In genomic region chr2:200509608-200510433, GRCh38 we compare ENCODE assay signal across 8 cellular contexts. TPM values are rescaled to one million over a fixed set of nuclear protein-coding genes. Genes with fewer than 3 reads are reported as not detected.
DNase-seq lines count a peak whose midpoint lies in the region; ATAC-seq and TF ChIP-seq lines count a peak whose summit lies in the region.

TSS of gene KCTD18 (minus strand) at chr2:200510068. CDS start at chr2:200507016, 3,052 bp downstream.

- H3F3A ChIP-seq in DOHH2 (ENCODE audit: control insufficient read depth, insufficient read depth) = no peaks in the 10 kb centered on the region

- H3K4me2 ChIP-seq in DOHH2 (ENCODE audit: low read length) = peak within 1 kb of the TSS; percentile 96
- peak within 1 kb of the TSS; percentile 91 for H3K4me2 ChIP-seq in KMS-11

- peak within 1 kb of the TSS; percentile 90 for H3K27ac Mint-ChIP-seq in activated T-helper 1 cell treated with anti-CD3 and anti-CD28 coated beads, Interleukin-12 subunit alpha, Interleukin-12 subunit beta, Interleukin-2, Interleukin-4 antibody, amounts not matched to agents 30 ng/mL and 10 ng/mL and 1 ng/mL, durations not matched to agents 14 hours and 24 hours and 36 hours
- peak within 1 kb of the TSS; percentile 18 to 93 (median 88) for H3K27ac Mint-ChIP-seq in naive B cell
- peak within 1 kb of the TSS; percentile 85 for H3K27ac Mint-ChIP-seq in stimulated activated memory B cell treated with anti-CD40 and anti-IgM and Interleukin-4, amounts not matched to agents 10 μg/mL and 1 μg/mL and 100 μg/mL, for 72 hours

- TF ChIP-seq CTCF in DOHH2 (IDR thresholded peaks at IDR 0.05; ENCODE audit: low read depth, low read length, poor library complexity, severe bottlenecking) (peak; percentile 77), KMS-11 (conservative IDR thresholded peaks at IDR 0.05; ENCODE audit: low read depth, low read length) (peak; percentile 51; the same call in 1 of the 2 replicates)

- H3K36me3 ChIP-seq in DOHH2 (ENCODE audit: control insufficient read depth, low read length) = peaks cover 17% of the 10 kb centered on the region
- no peaks in the 10 kb centered on the region for H3K36me3 ChIP-seq in KMS-11 (ENCODE audit: insufficient read depth)

- no peaks in the 10 kb centered on the region for H3K27me3 Mint-ChIP-seq in activated T-helper 1 cell treated with anti-CD3 and anti-CD28 coated beads, Interleukin-12 subunit alpha, Interleukin-12 subunit beta, Interleukin-2, Interleukin-4 antibody, amounts not matched to agents 30 ng/mL and 10 ng/mL and 1 ng/mL, durations not matched to agents 14 hours and 24 hours and 36 hours (ENCODE audit: insufficient read depth)
- H3K27me3 Mint-ChIP-seq in naive B cell = peaks cover 0 to 4% (median 0%) of the 10 kb centered on the region in 3 donors
- no peaks in the 10 kb centered on the region for H3K27me3 Mint-ChIP-seq in stimulated activated memory B cell treated with anti-CD40 and anti-IgM and Interleukin-4, amounts not matched to agents 10 μg/mL and 1 μg/mL and 100 μg/mL, for 72 hours

- H3K9me2 ChIP-seq in DOHH2 (replicated peaks; ENCODE audit: control insufficient read depth, low read length) = no peaks in the 10 kb centered on the region

- H3K9me3 ChIP-seq in DOHH2 (ENCODE audit: control insufficient read depth, insufficient read depth, low read length) = no peaks in the 10 kb centered on the region

- peaks cover 16% of the 10 kb centered on the region for H3K79me2 ChIP-seq in DOHH2 (ENCODE audit: control insufficient read depth, low read length)
- H3K79me2 ChIP-seq in KMS-11 (ENCODE audit: insufficient read depth, low read depth) = no peaks in the 10 kb centered on the region; the same call in 1 of the 2 replicates

- DNase-seq in RPMI7951 (ENCODE audit: low read depth) (peak; percentile 88), fibroblast of gingiva (ENCODE audit: low read depth) (peak; percentile 86), naive B cell (peak; percentile 91)
- peak; percentile 90 for DNase-seq in activated T-helper 1 cell treated with anti-CD3 and anti-CD28 coated beads, Interleukin-12 subunit alpha, Interleukin-12 subunit beta, Interleukin-2, Interleukin-4 antibody, amounts not matched to agents 30 ng/mL and 10 ng/mL and 1 ng/mL, durations not matched to agents 14 hours and 24 hours and 36 hours (ENCODE audit: low spot score)

- peak within 1 kb of the TSS; percentile 96 for H3K4me3 Mint-ChIP-seq in activated T-helper 1 cell treated with anti-CD3 and anti-CD28 coated beads, Interleukin-12 subunit alpha, Interleukin-12 subunit beta, Interleukin-2, Interleukin-4 antibody, amounts not matched to agents 30 ng/mL and 10 ng/mL and 1 ng/mL, durations not matched to agents 14 hours and 24 hours and 36 hours
- H3K4me3 Mint-ChIP-seq in naive B cell = peak within 1 kb of the TSS in 7 of 8 donors; percentile 78 to 96 (median 94)
- peak within 1 kb of the TSS; percentile 89 for H3K4me3 Mint-ChIP-seq in stimulated activated memory B cell treated with anti-CD40 and anti-IgM and Interleukin-4, amounts not matched to agents 10 μg/mL and 1 μg/mL and 100 μg/mL, for 72 hours

- H2AFZ ChIP-seq in KMS-11 (ENCODE audit: low read depth) = peak within 1 kb of the TSS; percentile 94

- H3K27ac ChIP-seq in DOHH2 (ENCODE audit: low read depth, low read length) (peak within 1 kb of the TSS; percentile 24), KMS-11 (no peak within 1 kb of the TSS)

- peak within 1 kb of the TSS; percentile 86 for H3K4me3 ChIP-seq in DOHH2 (ENCODE audit: low read length)
- H3K4me3 ChIP-seq in KMS-11 (IDR thresholded peaks at IDR 0.05; ENCODE audit: insufficient read depth, low read depth, low read length) = peak within 1 kb of the TSS; percentile 25

- intact Hi-C loops in activated T-helper 1 cell treated with anti-CD3 and anti-CD28 coated beads, Interleukin-12 subunit alpha, Interleukin-12 subunit beta, Interleukin-2, Interleukin-4 antibody, amounts not matched to agents 30 ng/mL and 10 ng/mL and 1 ng/mL, durations not matched to agents 14 hours and 24 hours and 36 hours (cut with micrococcal nuclease) = loop anchor here (1.0 to 5.0 kb wide), 6 partner anchors 9 to 532 kb away; partner anchors contain the start of genes BZW1 and SGO2

- no peaks in the 10 kb centered on the region for H3K9me3 Mint-ChIP-seq in activated T-helper 1 cell treated with anti-CD3 and anti-CD28 coated beads, Interleukin-12 subunit alpha, Interleukin-12 subunit beta, Interleukin-2, Interleukin-4 antibody, amounts not matched to agents 30 ng/mL and 10 ng/mL and 1 ng/mL, durations not matched to agents 14 hours and 24 hours and 36 hours
- H3K9me3 Mint-ChIP-seq in naive B cell = no peaks in the 10 kb centered on the region
- no peaks in the 10 kb centered on the region for H3K9me3 Mint-ChIP-seq in stimulated activated memory B cell treated with anti-CD40 and anti-IgM and Interleukin-4, amounts not matched to agents 10 μg/mL and 1 μg/mL and 100 μg/mL, for 72 hours

- peaks cover 18% of the 10 kb centered on the region for H3K4me1 ChIP-seq in DOHH2 (ENCODE audit: control insufficient read depth, low read length)
- peaks cover 4% of the 10 kb centered on the region for H3K4me1 ChIP-seq in KMS-11 (ENCODE audit: low read depth, poor library complexity, severe bottlenecking)

- H3K4me1 Mint-ChIP-seq in activated T-helper 1 cell treated with anti-CD3 and anti-CD28 coated beads, Interleukin-12 subunit alpha, Interleukin-12 subunit beta, Interleukin-2, Interleukin-4 antibody, amounts not matched to agents 30 ng/mL and 10 ng/mL and 1 ng/mL, durations not matched to agents 14 hours and 24 hours and 36 hours (ENCODE audit: low read depth) = peaks cover 21% of the 10 kb centered on the region
- H3K4me1 Mint-ChIP-seq in naive B cell = peaks cover 15 to 29% (median 26%) of the 10 kb centered on the region in 3 donors
- peaks cover 10% of the 10 kb centered on the region for H3K4me1 Mint-ChIP-seq in stimulated activated memory B cell treated with anti-CD40 and anti-IgM and Interleukin-4, amounts not matched to agents 10 μg/mL and 1 μg/mL and 100 μg/mL, for 72 hours

- ATAC-seq in GM21737 (IDR thresholded peaks at IDR 0.05; ENCODE audit: unreplicated experiment) (peak; percentile 99), naive B cell (ENCODE audit: low read depth in 2 of 2) (peak; percentile 96 to 97)
- ATAC-seq in stimulated activated memory B cell treated with anti-CD40 and anti-IgM and Interleukin-4, amounts not matched to agents 10 μg/mL and 1 μg/mL and 100 μg/mL, for 72 hours = peak; percentile 99

- H4K20me1 ChIP-seq in DOHH2 (ENCODE audit: control insufficient read depth, insufficient read depth, low read depth, low read length) (no peaks in the 10 kb centered on the region), KMS-11 (ENCODE audit: insufficient read depth) (no peaks in the 10 kb centered on the region)

- peaks cover 3% of the 10 kb centered on the region for H3K36me3 Mint-ChIP-seq in activated T-helper 1 cell treated with anti-CD3 and anti-CD28 coated beads, Interleukin-12 subunit alpha, Interleukin-12 subunit beta, Interleukin-2, Interleukin-4 antibody, amounts not matched to agents 30 ng/mL and 10 ng/mL and 1 ng/mL, durations not matched to agents 14 hours and 24 hours and 36 hours (ENCODE audit: low read depth)
- peaks cover 0 to under 1% of the 10 kb centered on the region in 2 donors for H3K36me3 Mint-ChIP-seq in naive B cell
- H3K36me3 Mint-ChIP-seq in stimulated activated memory B cell treated with anti-CD40 and anti-IgM and Interleukin-4, amounts not matched to agents 10 μg/mL and 1 μg/mL and 100 μg/mL, for 72 hours = peaks cover 7% of the 10 kb centered on the region

- peak within 1 kb of the TSS; percentile 73 for H3K9ac ChIP-seq in KMS-11

- 0 out of 2 replicates have a peak, but pooled peaks cover 5% of the 10 kb centered on the region for H3K27me3 ChIP-seq in DOHH2 (ENCODE audit: control insufficient read depth, low read length)
- no peaks in the 10 kb centered on the region for H3K27me3 ChIP-seq in KMS-11 (ENCODE audit: insufficient read depth, low read depth)

RNA-seq across cellular contexts. Expression of gene KCTD18, which starts in this region (rescaled TPM):
- 16.7 and 20.8 TPM in 2 replicates for total RNA-seq in RPMI7951 (2014; rRNA removed; shearing (Covaris generic))
- 14.5 and 15.8 TPM in 2 replicates for total RNA-seq in activated T-helper 1 cell treated with anti-CD3 and anti-CD28 coated beads, Interleukin-12 subunit alpha, Interleukin-12 subunit beta, Interleukin-2, Interleukin-4 antibody, amounts not matched to agents 30 ng/mL and 10 ng/mL and 1 ng/mL, durations not matched to agents 14 hours and 24 hours and 36 hours
- polyA plus RNA-seq in naive B cell (ENCODE audit: low read depth in 6 of 6) = 10 to 100 TPM; 18.9 to 26.2 (median 22.5) TPM
